2 cellular contexts compared by ENCODE assay signal in the genomic region with DNA sequence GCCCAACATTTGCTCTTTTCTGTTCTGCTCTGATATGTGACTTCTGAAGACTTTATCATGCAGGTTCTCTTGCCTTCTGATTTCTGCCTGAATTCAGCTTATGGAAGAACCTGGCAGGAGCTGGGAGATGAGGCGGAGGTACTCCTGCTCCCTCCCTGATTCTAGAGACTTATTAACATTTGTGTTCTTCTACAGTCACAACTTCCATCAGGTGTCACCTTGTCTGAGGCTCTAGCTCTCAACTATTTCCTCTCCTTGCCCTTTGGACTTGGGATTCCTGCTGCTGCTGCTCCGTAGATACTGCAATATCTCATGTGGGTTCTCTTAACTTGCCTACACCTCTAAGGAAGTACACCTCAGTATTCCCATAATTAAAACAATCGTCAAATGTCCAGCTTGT.
TF ChIP-seq lines count a peak whose summit lies in the region.

No MANE protein-coding gene starts in this region.

TF ChIP-seq in SK-N-SH treated with all-trans-retinoic acid at 6 μM for 48 hours, 23 proteins besides CTCF, POLR2A, EP300 and RAD21 (continued from another document):
- TF ChIP-seq, protein P1, sequence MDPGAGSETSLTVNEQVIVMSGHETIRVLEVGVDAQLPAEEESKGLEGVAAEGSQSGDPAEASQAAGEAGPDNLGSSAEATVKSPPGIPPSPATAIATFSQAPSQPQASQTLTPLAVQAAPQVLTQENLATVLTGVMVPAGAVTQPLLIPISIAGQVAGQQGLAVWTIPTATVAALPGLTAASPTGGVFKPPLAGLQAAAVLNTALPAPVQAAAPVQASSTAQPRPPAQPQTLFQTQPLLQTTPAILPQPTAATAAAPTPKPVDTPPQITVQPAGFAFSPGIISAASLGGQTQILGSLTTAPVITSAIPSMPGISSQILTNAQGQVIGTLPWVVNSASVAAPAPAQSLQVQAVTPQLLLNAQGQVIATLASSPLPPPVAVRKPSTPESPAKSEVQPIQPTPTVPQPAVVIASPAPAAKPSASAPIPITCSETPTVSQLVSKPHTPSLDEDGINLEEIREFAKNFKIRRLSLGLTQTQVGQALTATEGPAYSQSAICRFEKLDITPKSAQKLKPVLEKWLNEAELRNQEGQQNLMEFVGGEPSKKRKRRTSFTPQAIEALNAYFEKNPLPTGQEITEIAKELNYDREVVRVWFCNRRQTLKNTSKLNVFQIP (CRISPR knock-in tag; IDR thresholded peaks at IDR 0.05; ENCODE audit: borderline replicate concordance, low read depth), result no peak
- TF ChIP-seq RARB (CRISPR knock-in tag; IDR thresholded peaks at IDR 0.05) (no peak), ZFP3 (CRISPR knock-in tag; IDR thresholded peaks at IDR 0.05) (no peak), ZNF8 (CRISPR knock-in tag; IDR thresholded peaks at IDR 0.05) (no peak), ZNF70 (CRISPR knock-in tag; IDR thresholded peaks at IDR 0.05) (no peak), CSDC2 (CRISPR knock-in tag; IDR thresholded peaks at IDR 0.05) (no peak), GLIS3 (CRISPR knock-in tag; IDR thresholded peaks at IDR 0.05) (no peak), ZNF565 (CRISPR knock-in tag; conservative IDR thresholded peaks at IDR 0.05; ENCODE audit: low read depth) (no peak), ESRRG (CRISPR knock-in tag; IDR thresholded peaks at IDR 0.05) (no peak)
- TF ChIP-seq, protein P2, sequence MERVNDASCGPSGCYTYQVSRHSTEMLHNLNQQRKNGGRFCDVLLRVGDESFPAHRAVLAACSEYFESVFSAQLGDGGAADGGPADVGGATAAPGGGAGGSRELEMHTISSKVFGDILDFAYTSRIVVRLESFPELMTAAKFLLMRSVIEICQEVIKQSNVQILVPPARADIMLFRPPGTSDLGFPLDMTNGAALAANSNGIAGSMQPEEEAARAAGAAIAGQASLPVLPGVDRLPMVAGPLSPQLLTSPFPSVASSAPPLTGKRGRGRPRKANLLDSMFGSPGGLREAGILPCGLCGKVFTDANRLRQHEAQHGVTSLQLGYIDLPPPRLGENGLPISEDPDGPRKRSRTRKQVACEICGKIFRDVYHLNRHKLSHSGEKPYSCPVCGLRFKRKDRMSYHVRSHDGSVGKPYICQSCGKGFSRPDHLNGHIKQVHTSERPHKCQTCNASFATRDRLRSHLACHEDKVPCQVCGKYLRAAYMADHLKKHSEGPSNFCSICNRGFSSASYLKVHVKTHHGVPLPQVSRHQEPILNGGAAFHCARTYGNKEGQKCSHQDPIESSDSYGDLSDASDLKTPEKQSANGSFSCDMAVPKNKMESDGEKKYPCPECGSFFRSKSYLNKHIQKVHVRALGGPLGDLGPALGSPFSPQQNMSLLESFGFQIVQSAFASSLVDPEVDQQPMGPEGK (CRISPR knock-in tag; IDR thresholded peaks at IDR 0.05; ENCODE audit: borderline replicate concordance), result no peak
- TF ChIP-seq, protein P3, sequence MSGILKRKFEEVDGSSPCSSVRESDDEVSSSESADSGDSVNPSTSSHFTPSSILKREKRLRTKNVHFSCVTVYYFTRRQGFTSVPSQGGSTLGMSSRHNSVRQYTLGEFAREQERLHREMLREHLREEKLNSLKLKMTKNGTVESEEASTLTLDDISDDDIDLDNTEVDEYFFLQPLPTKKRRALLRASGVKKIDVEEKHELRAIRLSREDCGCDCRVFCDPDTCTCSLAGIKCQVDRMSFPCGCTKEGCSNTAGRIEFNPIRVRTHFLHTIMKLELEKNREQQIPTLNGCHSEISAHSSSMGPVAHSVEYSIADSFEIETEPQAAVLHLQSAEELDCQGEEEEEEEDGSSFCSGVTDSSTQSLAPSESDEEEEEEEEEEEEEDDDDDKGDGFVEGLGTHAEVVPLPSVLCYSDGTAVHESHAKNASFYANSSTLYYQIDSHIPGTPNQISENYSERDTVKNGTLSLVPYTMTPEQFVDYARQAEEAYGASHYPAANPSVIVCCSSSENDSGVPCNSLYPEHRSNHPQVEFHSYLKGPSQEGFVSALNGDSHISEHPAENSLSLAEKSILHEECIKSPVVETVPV (CRISPR knock-in tag; IDR thresholded peaks at IDR 0.05), result no peak
- TF ChIP-seq, protein P4, sequence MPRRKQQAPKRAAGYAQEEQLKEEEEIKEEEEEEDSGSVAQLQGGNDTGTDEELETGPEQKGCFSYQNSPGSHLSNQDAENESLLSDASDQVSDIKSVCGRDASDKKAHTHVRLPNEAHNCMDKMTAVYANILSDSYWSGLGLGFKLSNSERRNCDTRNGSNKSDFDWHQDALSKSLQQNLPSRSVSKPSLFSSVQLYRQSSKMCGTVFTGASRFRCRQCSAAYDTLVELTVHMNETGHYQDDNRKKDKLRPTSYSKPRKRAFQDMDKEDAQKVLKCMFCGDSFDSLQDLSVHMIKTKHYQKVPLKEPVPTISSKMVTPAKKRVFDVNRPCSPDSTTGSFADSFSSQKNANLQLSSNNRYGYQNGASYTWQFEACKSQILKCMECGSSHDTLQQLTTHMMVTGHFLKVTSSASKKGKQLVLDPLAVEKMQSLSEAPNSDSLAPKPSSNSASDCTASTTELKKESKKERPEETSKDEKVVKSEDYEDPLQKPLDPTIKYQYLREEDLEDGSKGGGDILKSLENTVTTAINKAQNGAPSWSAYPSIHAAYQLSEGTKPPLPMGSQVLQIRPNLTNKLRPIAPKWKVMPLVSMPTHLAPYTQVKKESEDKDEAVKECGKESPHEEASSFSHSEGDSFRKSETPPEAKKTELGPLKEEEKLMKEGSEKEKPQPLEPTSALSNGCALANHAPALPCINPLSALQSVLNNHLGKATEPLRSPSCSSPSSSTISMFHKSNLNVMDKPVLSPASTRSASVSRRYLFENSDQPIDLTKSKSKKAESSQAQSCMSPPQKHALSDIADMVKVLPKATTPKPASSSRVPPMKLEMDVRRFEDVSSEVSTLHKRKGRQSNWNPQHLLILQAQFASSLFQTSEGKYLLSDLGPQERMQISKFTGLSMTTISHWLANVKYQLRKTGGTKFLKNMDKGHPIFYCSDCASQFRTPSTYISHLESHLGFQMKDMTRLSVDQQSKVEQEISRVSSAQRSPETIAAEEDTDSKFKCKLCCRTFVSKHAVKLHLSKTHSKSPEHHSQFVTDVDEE (CRISPR knock-in tag; IDR thresholded peaks at IDR 0.05), result no peak
TF ChIP-seq in SK-N-SH treated with all-trans-retinoic acid at 6 μM for 48 hours: peak in this region for 0.

TF ChIP-seq in SK-N-SH, 30 proteins besides CTCF, POLR2A, EP300 and RAD21 (continued from another document):
- TF ChIP-seq, protein P5, sequence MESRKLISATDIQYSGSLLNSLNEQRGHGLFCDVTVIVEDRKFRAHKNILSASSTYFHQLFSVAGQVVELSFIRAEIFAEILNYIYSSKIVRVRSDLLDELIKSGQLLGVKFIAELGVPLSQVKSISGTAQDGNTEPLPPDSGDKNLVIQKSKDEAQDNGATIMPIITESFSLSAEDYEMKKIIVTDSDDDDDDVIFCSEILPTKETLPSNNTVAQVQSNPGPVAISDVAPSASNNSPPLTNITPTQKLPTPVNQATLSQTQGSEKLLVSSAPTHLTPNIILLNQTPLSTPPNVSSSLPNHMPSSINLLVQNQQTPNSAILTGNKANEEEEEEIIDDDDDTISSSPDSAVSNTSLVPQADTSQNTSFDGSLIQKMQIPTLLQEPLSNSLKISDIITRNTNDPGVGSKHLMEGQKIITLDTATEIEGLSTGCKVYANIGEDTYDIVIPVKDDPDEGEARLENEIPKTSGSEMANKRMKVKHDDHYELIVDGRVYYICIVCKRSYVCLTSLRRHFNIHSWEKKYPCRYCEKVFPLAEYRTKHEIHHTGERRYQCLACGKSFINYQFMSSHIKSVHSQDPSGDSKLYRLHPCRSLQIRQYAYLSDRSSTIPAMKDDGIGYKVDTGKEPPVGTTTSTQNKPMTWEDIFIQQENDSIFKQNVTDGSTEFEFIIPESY (IDR thresholded peaks at IDR 0.05; ENCODE audit: borderline replicate concordance, low read depth), result no peak
- TF ChIP-seq TAF1 (IDR thresholded peaks at IDR 0.05; ENCODE audit: borderline replicate concordance, low read depth, low read length) (no peak), RXRA (IDR thresholded peaks at IDR 0.05; ENCODE audit: borderline replicate concordance, low read depth) (no peak), MXI1 (IDR thresholded peaks at IDR 0.05; ENCODE audit: low read depth, low read length) (no peak), EZH2phosphoT487 (IDR thresholded peaks at IDR 0.05; ENCODE audit: borderline replicate concordance, low read depth) (no peak), TEAD4 (IDR thresholded peaks at IDR 0.05; ENCODE audit: borderline replicate concordance, insufficient read depth) (no peak), FOXJ3 (CRISPR knock-in tag; IDR thresholded peaks at IDR 0.05) (no peak)
- TF ChIP-seq, protein P6, sequence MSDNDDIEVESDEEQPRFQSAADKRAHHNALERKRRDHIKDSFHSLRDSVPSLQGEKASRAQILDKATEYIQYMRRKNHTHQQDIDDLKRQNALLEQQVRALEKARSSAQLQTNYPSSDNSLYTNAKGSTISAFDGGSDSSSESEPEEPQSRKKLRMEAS (IDR thresholded peaks at IDR 0.05; ENCODE audit: low read depth), result no peak
